Comparison of ENCODE assay signal across 8 cellular contexts in genomic region chr15:96827981-96828380, GRCh38.
"Had no signal": no experiment of that assay in that cellular context is flagged by ENCODE, and none has a peak within 500 bp of the region (broad histone marks: within the 10 kb centered on the region; RNA-seq: fewer than 3 reads in every experiment).

No MANE protein-coding gene starts in this region.

- H3K4me3 ChIP-seq: K562 had no signal

- H3K9ac ChIP-seq: KMS-11 had no signal

- H3K27me3 Mint-ChIP-seq: IgD-negative memory B cell had no signal

- H3K4me3 Mint-ChIP-seq: IgD-negative memory B cell had no signal

- H3K27ac Mint-ChIP-seq: IgD-negative memory B cell had no signal

- H3K4me1 Mint-ChIP-seq: IgD-negative memory B cell had no signal

- H3K4me2 ChIP-seq: KMS-11 had no signal

- H3K27ac ChIP-seq: HL-60, KMS-11 had no signal

- DNase-seq: IMR-90, KBM-7, KG1 had no signal

- ATAC-seq: HepG2, K562 had no signal

- H3K36me3 Mint-ChIP-seq: IgD-negative memory B cell had no signal
